ENCODE assay signal across 8 cellular contexts in genomic region chr19:57558525-57558924, GRCh38. TPM values are rescaled to one million over a fixed set of nuclear protein-coding genes. Genes with fewer than 3 reads are reported as not detected.
DNase-seq lines count a peak whose midpoint lies in the region; ATAC-seq and TF ChIP-seq lines count a peak whose summit lies in the region.

No MANE protein-coding gene starts in this region.

- peaks cover 14% of the 10 kb centered on the region for H3K4me1 ChIP-seq in SJSA1 (replicated peaks)

- H3K4me3 ChIP-seq in GM08714 (ENCODE audit: low read length) = peak overlapping the region; percentile 73; the same call in 1 of the 2 replicates
- peak overlapping the region; percentile 72 for H3K4me3 ChIP-seq in SJSA1
- peak overlapping the region; percentile 92 for H3K4me3 ChIP-seq in retinal pigment epithelial cell (ENCODE audit: low read length)

- H3K36me3 ChIP-seq in SJSA1 = peaks cover 32% of the 10 kb centered on the region

- H3K27ac ChIP-seq in SJSA1 = no peak overlapping the region

- no peaks in the 10 kb centered on the region for H3K27me3 ChIP-seq in SJSA1 (replicated peaks)

- ATAC-seq in GM19351 (IDR thresholded peaks at IDR 0.05; ENCODE audit: unreplicated experiment) = no peak

- DNase-seq in SJSA1 (ENCODE audit: low read depth in 1 of 2, low spot score in 2 of 2) (no peak), fibroblast of peridontal ligament (ENCODE audit: extremely low read depth) (peak; percentile 45), retinal pigment epithelial cell (ENCODE audit: low read depth) (no peak), inferior parietal cortex (ENCODE audit: extremely low spot score) (no peak), 8988T (no peak), T-helper 9 cell (no peak)

- TF ChIP-seq CTCF in retinal pigment epithelial cell (conservative IDR thresholded peaks at IDR 0.05; ENCODE audit: low read depth, low read length) = peak; percentile 38

- H3K9me3 ChIP-seq in SJSA1 (replicated peaks) = peaks cover 19% of the 10 kb centered on the region

RNA-seq across cellular contexts. Expression of gene ZNF550, which starts 1.1 kb away (rescaled TPM):
- total RNA-seq in SJSA1 (2014; rRNA removed; shearing (Covaris generic)) = 6.6 and 6.8 TPM in 2 replicates

RNA-seq across cellular contexts. Expression of gene ZNF416, which starts 20.2 kb away (rescaled TPM):
- total RNA-seq in SJSA1 (2014; rRNA removed; shearing (Covaris generic)) = 3.6 and 6.1 TPM in 2 replicates

RNA-seq across cellular contexts. Expression of gene ZIK1, which starts 25.4 kb away (rescaled TPM):
- 6.1 and 18.0 TPM in 2 replicates for total RNA-seq in SJSA1 (2014; rRNA removed; shearing (Covaris generic))

RNA-seq across cellular contexts. Expression of gene ZNF549, which starts 31.4 kb away (rescaled TPM):
- total RNA-seq in SJSA1 (2014; rRNA removed; shearing (Covaris generic)) = 3.9 and 4.3 TPM in 2 replicates

RNA-seq across cellular contexts. Expression of gene ZNF530, which starts 41.2 kb away (rescaled TPM):
- total RNA-seq in SJSA1 (2014; rRNA removed; shearing (Covaris generic)) = 12.6 and 21.4 TPM in 2 replicates
